In genomic region chr18:4842287-4842686, GRCh38 we compare ENCODE assay signal across 22 cellular contexts.
"Had no signal": no experiment of that assay in that cellular context is flagged by ENCODE, and none has a peak within 500 bp of the region (broad histone marks: within the 10 kb centered on the region; RNA-seq: fewer than 3 reads in every experiment).

No MANE protein-coding gene starts in this region.

- DNase-seq: colonic mucosa; effector CD8-positive, alpha-beta T cell; endodermal cell; erythroblast; gastrocnemius medialis; kidney; naive thymus-derived CD8-positive, alpha-beta T cell; pancreas; right lobe of liver; small intestine; stimulated activated CD4-positive, alpha-beta T cell treated with anti-CD3 and anti-CD28 coated beads, Interleukin-12 subunit alpha, Interleukin-12 subunit beta, amount 100 ng/mL, for 4 hours; stimulated activated CD4-positive, alpha-beta T cell treated with anti-CD3 and anti-CD28 coated beads, Interleukin-1b, Interleukin-23, amount 100 ng/mL, for 48 hours; stimulated activated CD4-positive, alpha-beta T cell treated with anti-CD3 and anti-CD28 coated beads, Interleukin-4, amount 100 ng/mL, for 1 hour; stimulated activated CD8-positive, alpha-beta memory T cell treated with anti-CD3 and anti-CD28 coated beads, Interleukin-4, amount 100 ng/mL, for 48 hours; stimulated activated naive CD4-positive, alpha-beta T cell; stimulated activated naive CD8-positive, alpha-beta T cell treated with anti-CD3 and anti-CD28 coated beads, Interleukin-15, amount 100 ng/mL, for 72 hours; transverse colon; upper lobe of right lung; uterus had no signal

- ATAC-seq: gastrocnemius medialis; left lobe of liver; naive thymus-derived CD8-positive, alpha-beta T cell; pancreas; right lobe of liver; stimulated activated naive CD8-positive, alpha-beta T cell treated with anti-CD3 and anti-CD28 coated beads, Interleukin-15, amount 100 ng/mL, for 72 hours; upper lobe of right lung had no signal

- H3K4me3 ChIP-seq: colonic mucosa, gastrocnemius medialis, pancreas, right lobe of liver, suprapubic skin, transverse colon, upper lobe of right lung, uterus had no signal

- H3K9me3 ChIP-seq: colonic mucosa, gastrocnemius medialis, neutrophil, pancreas, right lobe of liver, suprapubic skin, transverse colon, upper lobe of right lung, uterus had no signal

- H3K27ac ChIP-seq: colonic mucosa, gastrocnemius medialis, neutrophil, pancreas, right lobe of liver, suprapubic skin, transverse colon, upper lobe of right lung, uterus had no signal

- H3K4me1 ChIP-seq: colonic mucosa, gastrocnemius medialis, pancreas, right lobe of liver, suprapubic skin, transverse colon, upper lobe of right lung, uterus had no signal

- H3K27me3 ChIP-seq: colonic mucosa, gastrocnemius medialis, neutrophil, pancreas, right lobe of liver, suprapubic skin, transverse colon, upper lobe of right lung, uterus had no signal

- H3K36me3 ChIP-seq: colonic mucosa, gastrocnemius medialis, neutrophil, pancreas, right lobe of liver, suprapubic skin, transverse colon, upper lobe of right lung, uterus had no signal
